In the genomic region with DNA sequence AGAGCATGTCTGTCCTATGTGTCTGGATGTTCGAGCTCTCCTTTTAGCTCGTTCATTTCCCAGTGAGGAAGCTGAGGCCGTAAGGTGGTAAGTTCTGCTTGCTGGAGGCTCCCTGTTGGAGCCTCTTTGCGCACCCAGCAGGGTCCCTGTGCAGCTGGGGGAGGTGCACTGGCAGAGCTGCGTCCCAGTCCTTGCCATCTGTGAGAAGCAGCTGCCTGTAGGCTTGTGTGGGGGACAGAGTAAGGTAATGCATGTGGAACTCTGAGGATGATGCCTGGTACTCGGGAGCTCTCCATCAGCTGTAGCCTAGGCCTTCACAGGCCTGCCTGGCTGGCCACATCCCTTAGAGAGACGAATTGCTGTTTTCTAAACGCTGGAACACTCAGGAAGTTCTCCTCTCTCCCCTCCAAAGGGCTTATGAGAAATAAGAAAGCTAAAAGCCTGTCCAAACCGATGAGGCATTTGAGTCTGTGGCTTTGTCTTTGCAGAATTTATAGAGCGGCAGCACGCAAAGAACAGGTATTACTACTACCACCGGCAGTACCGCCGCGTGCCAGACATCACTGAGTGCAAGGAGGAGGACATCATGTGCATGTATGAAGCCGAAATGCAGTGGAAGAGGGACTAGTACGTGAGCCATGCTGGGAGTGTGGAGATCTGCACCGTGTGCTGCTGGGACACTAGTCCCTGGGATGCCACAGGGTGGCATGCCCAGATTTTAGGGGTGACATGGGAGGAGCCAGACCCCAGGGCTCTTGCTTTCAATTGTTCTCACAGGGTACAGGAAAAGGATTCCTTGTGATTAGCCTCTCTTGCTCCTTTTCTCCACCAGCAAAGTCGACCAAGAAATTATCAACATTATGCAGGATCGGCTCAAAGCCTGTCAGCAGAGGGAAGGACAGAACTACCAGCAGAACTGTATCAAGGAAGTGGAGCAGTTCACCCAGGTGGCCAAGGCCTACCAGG, we compare ENCODE assay signal across 8 cellular contexts. TPM values are rescaled to one million over a fixed set of nuclear protein-coding genes. Genes with fewer than 3 reads are reported as not detected.
DNase-seq lines count a peak whose midpoint lies in the region; ATAC-seq and TF ChIP-seq lines count a peak whose summit lies in the region.

No MANE protein-coding gene starts in this region.

- H3K4me3 Mint-ChIP-seq in Calu3 (ENCODE audit: low read depth, unreplicated experiment) = peak overlapping the region; percentile 74
- H3K4me3 Mint-ChIP-seq in neural crest cell = peak overlapping the region; percentile 90

- H3K9me3 Mint-ChIP-seq in Calu3 (ENCODE audit: low read depth, unreplicated experiment) (no peaks in the 10 kb centered on the region), neural crest cell (no peaks in the 10 kb centered on the region)

- peaks cover 9% of the 10 kb centered on the region for H3K27me3 Mint-ChIP-seq in Calu3 (ENCODE audit: unreplicated experiment)
- H3K27me3 Mint-ChIP-seq in neural crest cell (ENCODE audit: low read depth) = peaks cover 15% of the 10 kb centered on the region

- CTCF ChIA-PET in Calu3 (lab: Charles Lee) = no interaction called here

- intact Hi-C loops in Calu3 (cut with micrococcal nuclease; ENCODE audit: unreplicated experiment) (no loop called here), head of caudate nucleus (cut with DNase I) (no loop called here)

- H3K4me1 Mint-ChIP-seq in Calu3 (ENCODE audit: low read depth, unreplicated experiment) (peaks cover 26% of the 10 kb centered on the region), neural crest cell (peaks cover 48% of the 10 kb centered on the region)

- TF ChIP-seq CTCF in Calu3 (IDR thresholded peaks at IDR 0.05; ENCODE audit: unreplicated experiment) (no peak), neural crest cell (conservative IDR thresholded peaks at IDR 0.05) (no peak)

- DNase-seq in Calu3 = no peak
- DNase-seq in HUDEP-2 (lab: John Stamatoyannopoulos, UW; ENCODE audit: unreplicated experiment in 76 of 76) = peak in 61 of 76 experiments; percentile 20 to 79 (median 51)
- peak; percentile 55 for DNase-seq in SK-MEL-5 (ENCODE audit: low read depth, low spot score)
- DNase-seq in central memory CD4-positive, alpha-beta T cell = peak; percentile 28
- no peak for DNase-seq in neural crest cell (ENCODE audit: low read depth, low spot score)
- DNase-seq in putamen (ENCODE audit: low spot score) = no peak
- no peak for DNase-seq in head of caudate nucleus

- in situ Hi-C loops in SK-MEL-5 (cut with HindIII; ENCODE audit: low pct_unique_long_range_greater_than_20kb, low sequenced_read_pairs) = no loop called here

- TSS peak; percentile 15 for BruUV-seq in Calu3 (replicated peaks; lab: Mats Ljungman, UMichigan)

- H3K36me3 Mint-ChIP-seq in Calu3 (ENCODE audit: insufficient read depth, unreplicated experiment) = peaks cover 71% of the 10 kb centered on the region
- H3K36me3 Mint-ChIP-seq in neural crest cell (ENCODE audit: low read depth) = peaks cover 29% of the 10 kb centered on the region

- peak overlapping the region; percentile 83 for H3K27ac Mint-ChIP-seq in Calu3 (ENCODE audit: unreplicated experiment)
- H3K27ac Mint-ChIP-seq in neural crest cell (ENCODE audit: unreplicated experiment) = no peak overlapping the region

- ATAC-seq in GM18502 (IDR thresholded peaks at IDR 0.05; ENCODE audit: poor library complexity, unreplicated experiment) = no peak

RNA-seq across cellular contexts. Expression of a gene that starts 1.6 kb away (rescaled TPM):
- total RNA-seq in Calu3 (2022) (148 and 153 TPM in 2 replicates), neural crest cell (128 TPM in 2 replicates)
- 234 and 241 TPM in 2 replicates for total RNA-seq in SK-MEL-5 (2014; rRNA removed; shearing (Covaris generic))
- 226 and 336 TPM in 2 replicates for polyA plus RNA-seq in SK-MEL-5 (2015; cell fraction: cytosol; rRNA removed)
- polyA plus RNA-seq in SK-MEL-5 (2015; cell fraction: nucleus; rRNA removed) = 29.7 and 42.6 TPM in 2 replicates

RNA-seq across cellular contexts. Expression of a gene that starts 3.7 kb away (rescaled TPM):
- total RNA-seq in Calu3 (2022) (2,674 and 2,950 TPM in 2 replicates), neural crest cell (3,479 and 3,508 TPM in 2 replicates)
- 2,672 and 2,687 TPM in 2 replicates for total RNA-seq in SK-MEL-5 (2014; rRNA removed; shearing (Covaris generic))
- 4,026 and 4,911 TPM in 2 replicates for polyA plus RNA-seq in SK-MEL-5 (2015; cell fraction: cytosol; rRNA removed)
- 1,120 and 1,134 TPM in 2 replicates for polyA plus RNA-seq in SK-MEL-5 (2015; cell fraction: nucleus; rRNA removed)

RNA-seq across cellular contexts. Expression of a gene that starts 5.7 kb away (rescaled TPM):
- total RNA-seq in Calu3 (2022) = not detected in 2 replicates
- not detected in 2 replicates for total RNA-seq in SK-MEL-5 (2014; rRNA removed; shearing (Covaris generic))
- polyA plus RNA-seq in SK-MEL-5 (2015; cell fraction: cytosol; rRNA removed) = not detected in 2 replicates
- polyA plus RNA-seq in SK-MEL-5 (2015; cell fraction: nucleus; rRNA removed) = not detected in 2 replicates
- not detected in 2 replicates for total RNA-seq in neural crest cell

RNA-seq across cellular contexts. Expression of a gene that starts 6.5 kb away (rescaled TPM):
- total RNA-seq in Calu3 (2022) (not detected in 2 replicates), neural crest cell (not detected in 2 replicates)
- not detected in 2 replicates for total RNA-seq in SK-MEL-5 (2014; rRNA removed; shearing (Covaris generic))
- not detected in 2 replicates for polyA plus RNA-seq in SK-MEL-5 (2015; cell fraction: cytosol; rRNA removed)
- polyA plus RNA-seq in SK-MEL-5 (2015; cell fraction: nucleus; rRNA removed) = not detected in 2 replicates

RNA-seq across cellular contexts. Expression of a gene that starts 10.9 kb away (rescaled TPM):
- total RNA-seq in Calu3 (2022) = 62.0 and 71.1 TPM in 2 replicates
- 26.5 and 27.9 TPM in 2 replicates for total RNA-seq in SK-MEL-5 (2014; rRNA removed; shearing (Covaris generic))
- 65.2 and 66.6 TPM in 2 replicates for polyA plus RNA-seq in SK-MEL-5 (2015; cell fraction: cytosol; rRNA removed)
- 125 and 128 TPM in 2 replicates for polyA plus RNA-seq in SK-MEL-5 (2015; cell fraction: nucleus; rRNA removed)
- total RNA-seq in neural crest cell = 39.5 and 39.6 TPM in 2 replicates

Comparison
In these comparisons a context has a peak if more than half of its experiments do, and no peak if none do; other contexts are left out.
1. DNase-seq: peak in HUDEP-2 (61 of 76), SK-MEL-5 (single experiment) and central memory CD4-positive, alpha-beta T cell (single experiment); none in Calu3 (single experiment), neural crest cell (single experiment), putamen (single experiment) and head of caudate nucleus (0 of 42).